Comparison of ENCODE assay signal across 1 cellular context in the genomic region with DNA sequence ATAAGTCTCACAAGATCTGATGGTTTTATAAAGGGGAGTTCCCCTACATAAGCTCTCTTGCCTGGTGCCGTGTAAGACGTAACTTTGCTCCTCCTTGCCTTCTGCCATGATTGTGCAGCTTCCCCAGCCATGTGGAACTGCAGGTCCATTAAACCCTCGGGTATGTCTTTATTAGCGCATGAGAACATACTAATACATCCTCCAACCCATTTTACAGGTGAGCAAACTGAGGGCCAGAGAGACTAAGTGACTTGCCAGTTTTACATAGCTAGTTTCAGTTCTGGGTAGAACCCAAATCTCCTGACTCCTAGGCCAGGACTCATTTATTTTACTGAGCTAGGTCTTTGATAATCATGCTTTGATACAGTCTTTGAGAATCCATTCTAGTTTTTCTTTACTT.
TF ChIP-seq lines count a peak whose summit lies in the region.

No MANE protein-coding gene starts in this region.

TF ChIP-seq in HepG2, 621 proteins besides CTCF, POLR2A, EP300 and RAD21:
- TF ChIP-seq ZNF629 (CRISPR knock-in tag; conservative IDR thresholded peaks at IDR 0.05): peak; percentile 72
- no peak for TF ChIP-seq HNRNPL (IDR thresholded peaks at IDR 0.05; ENCODE audit: low read depth, low read length)
